ENCODE assay signal across 1 cellular context in genomic region chr19:18990128-18990708, GRCh38.
TF ChIP-seq lines count a peak whose summit lies in the region.

No MANE protein-coding gene starts in this region.

TF ChIP-seq in SK-N-SH treated with all-trans-retinoic acid at 6 μM for 48 hours, 23 proteins besides CTCF, POLR2A, EP300 and RAD21 (continued from another document):
- TF ChIP-seq CSRNP3 (CRISPR knock-in tag; IDR thresholded peaks at IDR 0.05) = no peak
- no peak for TF ChIP-seq OSR1 (CRISPR knock-in tag; IDR thresholded peaks at IDR 0.05)
- TF ChIP-seq ZFP30 (CRISPR knock-in tag; IDR thresholded peaks at IDR 0.05) = no peak
